In genomic region chr10:74529205-74529604, GRCh38 we compare ENCODE assay signal across 27 cellular contexts.
"Had no signal": no experiment of that assay in that cellular context is flagged by ENCODE, and none has a peak within 500 bp of the region (broad histone marks: within the 10 kb centered on the region; RNA-seq: fewer than 3 reads in every experiment).

No MANE protein-coding gene starts in this region.

- H3K27me3 ChIP-seq: brain microvascular endothelial cell, esophagus muscularis mucosa, gastroesophageal sphincter, hepatocyte, transverse colon had no signal

- H3K36me3 ChIP-seq: brain microvascular endothelial cell, esophagus muscularis mucosa, gastroesophageal sphincter, transverse colon had no signal

- H3K4me1 ChIP-seq: esophagus muscularis mucosa, gastroesophageal sphincter, transverse colon had no signal

- H3K27ac ChIP-seq: brain microvascular endothelial cell, esophagus muscularis mucosa, gastroesophageal sphincter, hepatocyte, transverse colon had no signal

- FAIRE-seq: astrocyte, endothelial cell of umbilical vein, urothelium cell line had no signal

- ATAC-seq: gastroesophageal sphincter; left ventricle myocardium superior; mucosa of descending colon; natural killer cell treated with Interleukin-12 subunit alpha and Interleukin-12 subunit beta and Interleukin-15 and Interleukin-18, amount 100 ng/mL, for 72 hours; right cardiac atrium had no signal

- H3K9me3 ChIP-seq: esophagus muscularis mucosa, gastroesophageal sphincter, mucosa of descending colon, transverse colon had no signal

- H3K4me3 ChIP-seq: esophagus muscularis mucosa, gastroesophageal sphincter, hepatocyte, mucosa of descending colon, transverse colon had no signal

- DNase-seq: activated CD4-positive, alpha-beta memory T cell treated with anti-CD3 and anti-CD28 coated beads for 36 hours; activated CD4-positive, alpha-beta T cell treated with anti-CD3 and anti-CD28 coated beads, Interleukin-2, amount 10 ng/mL, durations not matched to agents 24 days and 14 days; activated CD4-positive, CD25-positive, alpha-beta regulatory T cell treated with anti-CD3 and anti-CD28 coated beads, Interleukin-2, amount 50 U/mL, for 72 hours; activated CD8-positive, alpha-beta memory T cell treated with anti-CD3 and anti-CD28 coated beads, Interleukin-2, amount 50 U/mL, for 4 hours; activated effector memory CD4-positive, alpha-beta T cell treated with anti-CD3 and anti-CD28 coated beads, Interleukin-2, amount 50 U/mL, for 16 hours; activated naive CD4-positive, alpha-beta T cell treated with anti-CD3 and anti-CD28 coated beads for 36 hours; activated naive CD8-positive, alpha-beta T cell treated with anti-CD3 and anti-CD28 coated beads for 36 hours; activated T-cell treated with anti-CD3 and anti-CD28 coated beads, Interleukin-2, amount 50 U/mL, for 1 hour; amniotic stem cell; brain microvascular endothelial cell; central memory CD4-positive, alpha-beta T cell; islet precursor cell; left ventricle myocardium superior; mucosa of descending colon; posterior cingulate gyrus; right cardiac atrium; stimulated activated CD4-positive, alpha-beta T cell treated with anti-CD3 and anti-CD28 coated beads, Interleukin-2, amount 100 ng/mL, for 48 hours; stimulated activated naive CD4-positive, alpha-beta T cell treated with Interleukin-2 at 50 U/mL for 16 hours; T-helper 2 cell; transverse colon had no signal
